In genomic region chr17:17055286-17056166, GRCh38 we compare ENCODE assay signal across 11 cellular contexts. TPM values are rescaled to one million over a fixed set of nuclear protein-coding genes. Genes with fewer than 3 reads are reported as not detected.
DNase-seq lines count a peak whose midpoint lies in the region; ATAC-seq, FAIRE-seq and TF ChIP-seq lines count a peak whose summit lies in the region.
"Had no signal": no experiment of that assay in that cellular context is flagged by ENCODE, and none has a peak within 500 bp of the region (broad histone marks: within the 10 kb centered on the region; RNA-seq: fewer than 3 reads in every experiment).

No MANE protein-coding gene starts in this region.

- H4K5ac ChIP-seq in IMR-90 (ENCODE audit: low read depth, low read length), result no peak overlapping the region

- H3K4me1 ChIP-seq in IMR-90 (ENCODE audit: control insufficient read depth, insufficient read depth, low read length), result peaks cover 18% of the 10 kb centered on the region
- peaks cover 35% of the 10 kb centered on the region for H3K4me1 ChIP-seq in mammary epithelial cell (ENCODE audit: insufficient read depth, low read length)
- peaks cover 38% of the 10 kb centered on the region for H3K4me1 ChIP-seq in keratinocyte (ENCODE audit: control insufficient read depth, extremely low read depth, insufficient read depth, low read length)
- H3K4me1 ChIP-seq in stomach smooth muscle (ENCODE audit: control insufficient read depth, insufficient read depth, low read length), result peaks cover 56% of the 10 kb centered on the region

- no peak for DNase-seq in IMR-90
- DNase-seq in mammary epithelial cell, result peak; percentile 35
- DNase-seq in keratinocyte (ENCODE audit: low read depth, low spot score), result no peak
- DNase-seq in stimulated activated naive CD8-positive, alpha-beta T cell treated with anti-CD3 and anti-CD28 coated beads, Interleukin-15, amount 100 ng/mL, for 72 hours, result no peak
- DNase-seq in NCI-H1436 (lab: John Stamatoyannopoulos, UW), result no peak
- DNase-seq: activated CD4-positive, alpha-beta memory T cell treated with anti-CD3 and anti-CD28 coated beads for 36 hours; caudate nucleus; GF-D8 had no signal

- no peak overlapping the region for H3K56ac ChIP-seq in IMR-90 (ENCODE audit: extremely low read depth, insufficient read depth, low read length)

- no peak overlapping the region for H3K4me3 Mint-ChIP-seq in stimulated activated naive CD8-positive, alpha-beta T cell treated with anti-CD3 and anti-CD28 coated beads, Interleukin-15, amount 100 ng/mL, for 72 hours
- H3K4me3 Mint-ChIP-seq: activated CD4-positive, alpha-beta memory T cell treated with anti-CD3 and anti-CD28 coated beads for 36 hours had no signal

- H3K9ac ChIP-seq in IMR-90 (ENCODE audit: low read depth, low read length) (no peak overlapping the region), mammary epithelial cell (ENCODE audit: insufficient read depth, low read length) (peak overlapping the region; percentile 9), keratinocyte (ENCODE audit: control insufficient read depth, extremely low read depth, insufficient read depth, low read length) (peak overlapping the region; percentile 61), stomach smooth muscle (ENCODE audit: low read length in 2 of 2) (no peak overlapping the region)

- TF ChIP-seq RAD21 in IMR-90 (IDR thresholded peaks at IDR 0.05; ENCODE audit: low read length), result no peak

- CTCF ChIA-PET in IMR-90 (lab: Yijun Ruan, JAX), result no interaction called here
- CTCF ChIA-PET in mammary epithelial cell (lab: Charles Lee; ENCODE audit: low non-redundant PET), result interaction anchor here (0.6 to 1.0 kb wide), 3 partner anchors 16 to 150 kb away, joined by 3 to 6 read pairs (median 3); partner anchors contain the start of gene PLD6

- no peak overlapping the region for H2BK120ac ChIP-seq in IMR-90 (ENCODE audit: low read depth, low read length)

- peaks cover 46% of the 10 kb centered on the region for H3K4me1 Mint-ChIP-seq in stimulated activated naive CD8-positive, alpha-beta T cell treated with anti-CD3 and anti-CD28 coated beads, Interleukin-15, amount 100 ng/mL, for 72 hours

- H2BK20ac ChIP-seq in IMR-90 (ENCODE audit: low read depth, low read length), result no peak overlapping the region

- TF ChIP-seq CTCF in IMR-90 (conservative IDR thresholded peaks at IDR 0.05; ENCODE audit: low read depth, low read length) (no peak), mammary epithelial cell (conservative IDR thresholded peaks at IDR 0.05 in 1 of 2, IDR thresholded peaks at IDR 0.05 in 1 of 2; ENCODE audit: extremely low read depth in 1 of 2, insufficient read depth in 1 of 2, low read depth in 1 of 2, low read length in 2 of 2) (peak in 1 of 2 donors; percentile 28), keratinocyte (optimal IDR thresholded peaks at IDR 0.05 in 1 of 3, IDR thresholded peaks at IDR 0.05 in 1 of 3, conservative IDR thresholded peaks at IDR 0.05 in 1 of 3; ENCODE audit: extremely low read depth in 1 of 3, insufficient read depth in 2 of 3, low read length in 3 of 3) (peak in 2 of 3 experiments; percentile 27 to 31)

- no peak overlapping the region for H3K23ac ChIP-seq in IMR-90 (ENCODE audit: low read depth, low read length)

- no peak for TF ChIP-seq POLR2A in IMR-90 (IDR thresholded peaks at IDR 0.05; ENCODE audit: low read depth, low read length)

- 0 out of 2 replicates have a peak overlapping the region, but pooled peaks have one; percentile 2 for H2AK5ac ChIP-seq in IMR-90 (ENCODE audit: low read depth, low read length)

- ATAC-seq in IMR-90 (ENCODE audit: low read depth), result peak; percentile 25; the same call in 1 of the 2 replicates
- no peak for ATAC-seq in GM21528 (IDR thresholded peaks at IDR 0.05; ENCODE audit: low FRiP score, unreplicated experiment)
- ATAC-seq in stimulated activated naive CD8-positive, alpha-beta T cell treated with anti-CD3 and anti-CD28 coated beads, Interleukin-15, amount 100 ng/mL, for 72 hours, result no peak
- no peak for ATAC-seq in HG02588 (IDR thresholded peaks at IDR 0.05; ENCODE audit: unreplicated experiment)

- BruUV-seq in IMR-90 (replicated peaks; lab: Mats Ljungman, UMichigan) (no TSS peak), mammary epithelial cell (replicated peaks; lab: Mats Ljungman, UMichigan) (no TSS peak)

- no peaks in the 10 kb centered on the region for H3K27me3 ChIP-seq in IMR-90 (ENCODE audit: control insufficient read depth, insufficient read depth, low read length)
- H3K27me3 ChIP-seq in mammary epithelial cell (ENCODE audit: insufficient read depth, low read length), result no peaks in the 10 kb centered on the region
- no peaks in the 10 kb centered on the region for H3K27me3 ChIP-seq in keratinocyte (ENCODE audit: control insufficient read depth, extremely low read depth, insufficient read depth, low read length)
- no peaks in the 10 kb centered on the region for H3K27me3 ChIP-seq in stomach smooth muscle (ENCODE audit: control insufficient read depth in 1 of 2, insufficient read depth in 2 of 2, low read length in 2 of 2)

- WGBS in IMR-90 (ENCODE audit: extremely low coverage in 2 of 2, insufficient read length in 1 of 2), 2 experiments, result 100% methylated on average over 2 of the region's 16 CpGs; no CpG with 5 or more reads in 1 of the 2 experiments
- WGBS in mammary epithelial cell (ENCODE audit: low coverage, missing lambda C conversion rate), result 52% methylated on average over 13 of the region's 16 CpGs

- peaks cover 8% of the 10 kb centered on the region; the same call in 1 of the 2 replicates for H3K36me3 ChIP-seq in IMR-90 (ENCODE audit: control insufficient read depth, insufficient read depth, low read length)
- H3K36me3 ChIP-seq in mammary epithelial cell (ENCODE audit: insufficient read depth, low read length), result peaks cover 18% of the 10 kb centered on the region
- peaks cover 10 to 37% of the 10 kb centered on the region in 2 experiments for H3K36me3 ChIP-seq in keratinocyte (ENCODE audit: control insufficient read depth in 2 of 2, extremely low read depth in 1 of 2, insufficient read depth in 2 of 2, low read length in 2 of 2)
- H3K36me3 ChIP-seq in stomach smooth muscle (ENCODE audit: control insufficient read depth in 2 of 2, insufficient read depth in 2 of 2, low read length in 2 of 2), result peaks cover 2 to 3% of the 10 kb centered on the region in 2 donors

- H3K27ac ChIP-seq in IMR-90 (ENCODE audit: insufficient read depth, low read length) (no peak overlapping the region), mammary epithelial cell (ENCODE audit: insufficient read depth, low read depth, low read length) (peak overlapping the region; percentile 19), keratinocyte (ENCODE audit: control insufficient read depth, insufficient read depth, low read length) (peak overlapping the region; percentile 71), stomach smooth muscle (ENCODE audit: low read length) (peak overlapping the region; percentile 37)

- no peak overlapping the region for H3K14ac ChIP-seq in IMR-90 (replicated peaks; ENCODE audit: low read depth, low read length)

- H3K4me2 ChIP-seq in IMR-90 (ENCODE audit: low read depth, low read length) (no peak overlapping the region), mammary epithelial cell (ENCODE audit: insufficient read depth, low read depth, low read length) (peak overlapping the region; percentile 39), keratinocyte (ENCODE audit: control insufficient read depth, extremely low read depth, insufficient read depth, low read depth, low read length) (peak overlapping the region; percentile 78)

- H3K4me3 ChIP-seq in IMR-90 (ENCODE audit: insufficient read depth, low read depth, low read length) (no peak overlapping the region), mammary epithelial cell (replicated peaks in 1 of 3; ENCODE audit: insufficient read depth in 1 of 3, low read depth in 2 of 3, low read length in 3 of 3) (no peak overlapping the region), keratinocyte (ENCODE audit: control insufficient read depth in 2 of 3, extremely low read depth in 1 of 3, insufficient read depth in 2 of 3, low read depth in 1 of 3, low read length in 3 of 3) (peak overlapping the region in 1 of 3 experiments; percentile 23), stomach smooth muscle (ENCODE audit: low read length in 2 of 2) (no peak overlapping the region)

- no peaks in the 10 kb centered on the region for H3K27me3 Mint-ChIP-seq in stimulated activated naive CD8-positive, alpha-beta T cell treated with anti-CD3 and anti-CD28 coated beads, Interleukin-15, amount 100 ng/mL, for 72 hours
- H3K27me3 Mint-ChIP-seq: activated CD4-positive, alpha-beta memory T cell treated with anti-CD3 and anti-CD28 coated beads for 36 hours had no signal

- H3K9me3 ChIP-seq in IMR-90 (ENCODE audit: control insufficient read depth, insufficient read depth, low read length) (no peaks in the 10 kb centered on the region), mammary epithelial cell (replicated peaks; ENCODE audit: insufficient read depth, low read length) (no peaks in the 10 kb centered on the region), keratinocyte (ENCODE audit: control insufficient read depth, low read depth, low read length) (no peaks in the 10 kb centered on the region), stomach smooth muscle (ENCODE audit: control insufficient read depth in 2 of 2, low read length in 2 of 2) (no peaks in the 10 kb centered on the region)

- H2AFZ ChIP-seq in IMR-90 (replicated peaks; ENCODE audit: low read length, poor library complexity) (no peak overlapping the region), mammary epithelial cell (ENCODE audit: low read depth, low read length) (no peak overlapping the region), keratinocyte (ENCODE audit: control insufficient read depth, low read length) (no peak overlapping the region)

- H3K79me2 ChIP-seq in mammary epithelial cell (ENCODE audit: insufficient read depth, low read length) (peaks cover 100% of the 10 kb centered on the region), keratinocyte (ENCODE audit: control insufficient read depth, insufficient read depth, low read length) (peaks cover 99% of the 10 kb centered on the region)

- no peak for FAIRE-seq in keratinocyte (lab: Jason Lieb, UNC)

- H3K18ac ChIP-seq in IMR-90 (ENCODE audit: low read depth, low read length), result no peak overlapping the region

- H3K79me1 ChIP-seq in IMR-90 (ENCODE audit: low read depth in 1 of 2, low read length in 2 of 2), result peaks cover 19 to 97% of the 10 kb centered on the region in 2 experiments

- POLR2A ChIA-PET in IMR-90 (lab: Charles Lee; ENCODE audit: unreplicated experiment), result no interaction called here

- no peak overlapping the region for H2BK15ac ChIP-seq in IMR-90 (ENCODE audit: low read depth, low read length)

- no peak overlapping the region for H4K91ac ChIP-seq in IMR-90 (ENCODE audit: insufficient read depth, low read depth, low read length)

- H2BK5ac ChIP-seq in IMR-90 (ENCODE audit: low read depth, low read length, poor library complexity, severe bottlenecking), result no peak overlapping the region

- no peak overlapping the region; the same call in 1 of the 2 replicates for H3K4ac ChIP-seq in IMR-90 (ENCODE audit: low read depth, low read length)

- H2AK9ac ChIP-seq in IMR-90 (replicated peaks; ENCODE audit: low read depth, low read length, poor library complexity), result no peak overlapping the region

- intact Hi-C loops in IMR-90 (cut with micrococcal nuclease) (no loop called here), mammary epithelial cell (cut with micrococcal nuclease) (loop anchor here (5.0 kb wide), 1 partner anchor 257 kb away; no protein-coding TSS in a partner anchor)

- no peak overlapping the region for H4K8ac ChIP-seq in IMR-90 (ENCODE audit: low read depth in 2 of 2, low read length in 2 of 2)

- no peak overlapping the region for H3K27ac Mint-ChIP-seq in stimulated activated naive CD8-positive, alpha-beta T cell treated with anti-CD3 and anti-CD28 coated beads, Interleukin-15, amount 100 ng/mL, for 72 hours
- H3K27ac Mint-ChIP-seq: activated CD4-positive, alpha-beta memory T cell treated with anti-CD3 and anti-CD28 coated beads for 36 hours had no signal

- dilution Hi-C loops in IMR-90 (cut with HindIII; ENCODE audit: low sequenced_read_pairs, unreplicated experiment) (no loop called here), mammary epithelial cell (cut with HindIII; ENCODE audit: low sequenced_read_pairs) (no loop called here), keratinocyte (cut with MboI; ENCODE audit: extremely low pct_ligation_motif_present, low sequenced_read_pairs) (no loop called here)

- in situ Hi-C loops in IMR-90 (cut with MboI; ENCODE audit: low sequenced_read_pairs), result no loop called here
- in situ Hi-C loops in mammary epithelial cell (cut with MboI; ENCODE audit: low sequenced_read_pairs in 2 of 2), result no loop called here

- H3K9me1 ChIP-seq in IMR-90 (ENCODE audit: insufficient read depth, low read length) (peaks cover 57% of the 10 kb centered on the region), keratinocyte (ENCODE audit: control insufficient read depth, extremely low read depth, insufficient read depth, low read length) (peaks cover 12% of the 10 kb centered on the region)

- H4K20me1 ChIP-seq in IMR-90 (ENCODE audit: insufficient read depth, low read length), result peaks cover 98% of the 10 kb centered on the region
- H4K20me1 ChIP-seq in mammary epithelial cell (ENCODE audit: insufficient read depth, low read length), result peaks cover 14% of the 10 kb centered on the region
- H4K20me1 ChIP-seq in keratinocyte (ENCODE audit: control insufficient read depth, extremely low read depth, insufficient read depth, low read length), result peaks cover 43% of the 10 kb centered on the region

- H3K9me3 Mint-ChIP-seq in stimulated activated naive CD8-positive, alpha-beta T cell treated with anti-CD3 and anti-CD28 coated beads, Interleukin-15, amount 100 ng/mL, for 72 hours, result no peaks in the 10 kb centered on the region
- H3K9me3 Mint-ChIP-seq: activated CD4-positive, alpha-beta memory T cell treated with anti-CD3 and anti-CD28 coated beads for 36 hours had no signal

RNA-seq across cellular contexts. Expression of gene MPRIP, which starts 13.3 kb away (rescaled TPM):
- total RNA-seq in IMR-90 (2012; rRNA removed) (111 and 113 TPM in 2 replicates), mammary epithelial cell (100 to 1,000 TPM; 168 to 352 TPM)
- polyA plus RNA-seq in IMR-90 (2012; rRNA removed) (147 and 149 TPM in 2 replicates), mammary epithelial cell (171 TPM), keratinocyte (76.4 to 113 TPM (median 93.2 TPM) in 3 replicates)
- polyA plus RNA-seq in IMR-90 (2012; cell fraction: cytosol; rRNA removed), result 125 and 140 TPM in 2 replicates
- polyA plus RNA-seq in IMR-90 (2012; cell fraction: nucleus; rRNA removed; ENCODE audit: low replicate concordance), result 139 TPM in 2 replicates
- polyA minus RNA-seq in mammary epithelial cell (766 TPM), keratinocyte (188 to 396 TPM (median 205 TPM) in 3 replicates)
- polyA plus RNA-seq in keratinocyte (2011; ENCODE audit: low read depth), result 241 TPM
- 61.6 and 75.3 TPM in 2 replicates for polyA plus RNA-seq in keratinocyte (2011; cell fraction: cytosol; rRNA removed)
- 160 and 188 TPM in 2 replicates for polyA plus RNA-seq in keratinocyte (2011; cell fraction: nucleus; rRNA removed)
- polyA plus RNA-seq in keratinocyte (2012; ENCODE audit: low replicate concordance), result 132 and 155 TPM in 2 replicates
- 102 TPM for polyA minus RNA-seq in keratinocyte (2011; cell fraction: cytosol; rRNA and poly(A)+ RNA removed)
- 123 and 162 TPM in 2 replicates for polyA minus RNA-seq in keratinocyte (2011; cell fraction: nucleus; rRNA and poly(A)+ RNA removed)

Comparison
In these comparisons a context has a peak if more than half of its experiments do, and no peak if none do; other contexts are left out.
1. H3K9ac ChIP-seq: peak in mammary epithelial cell (single experiment) and keratinocyte (single experiment); none in IMR-90 (single experiment) and stomach smooth muscle (0 of 2).